In the genomic region with DNA sequence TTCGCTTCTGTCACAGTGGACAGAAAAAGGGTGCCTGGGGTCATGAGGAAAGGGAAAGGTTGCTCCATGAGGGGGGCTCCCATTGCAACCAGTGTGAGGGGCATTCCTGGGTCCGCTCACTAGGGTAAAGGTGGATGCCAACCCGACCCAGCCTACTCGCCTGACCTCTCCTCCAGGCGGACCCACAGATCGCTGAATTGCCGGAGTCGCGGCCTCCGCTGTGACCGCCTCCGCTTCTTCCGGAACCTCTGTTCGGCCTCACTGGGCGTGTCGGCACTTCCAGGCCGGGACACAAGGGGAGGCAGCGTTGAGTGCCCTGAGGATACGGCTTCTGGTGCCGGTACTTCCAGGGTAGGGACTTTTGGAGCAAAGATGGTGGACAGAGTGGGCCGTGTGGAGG, we compare ENCODE assay signal across 25 cellular contexts. TPM values are rescaled to one million over a fixed set of nuclear protein-coding genes. Genes with fewer than 3 reads are reported as not detected.
"Had no signal": no experiment of that assay in that cellular context is flagged by ENCODE, and none has a peak within 500 bp of the region (broad histone marks: within the 10 kb centered on the region; RNA-seq: fewer than 3 reads in every experiment).

No MANE protein-coding gene starts in this region.

- H3K27me3 ChIP-seq: colonic mucosa, esophagus muscularis mucosa, heart right ventricle, left lung, pancreas, suprapubic skin, transverse colon had no signal

- H3K4me1 ChIP-seq: colonic mucosa, esophagus muscularis mucosa, left lung, pancreas, suprapubic skin, transverse colon had no signal

- H3K36me3 Mint-ChIP-seq: natural killer cell had no signal

- H3K27ac Mint-ChIP-seq: dendritic cell treated with granulocyte-macrophage colony-stimulating factor and Interleukin-4, amounts not matched to agents 40 ng/mL and 50 ng/mL, for 4 days; natural killer cell had no signal

- H3K4me2 ChIP-seq: smooth muscle cell had no signal

- H3K27me3 Mint-ChIP-seq: dendritic cell treated with granulocyte-macrophage colony-stimulating factor and Interleukin-4, amounts not matched to agents 40 ng/mL and 50 ng/mL, for 4 days; stimulated activated naive CD8-positive, alpha-beta T cell treated with anti-CD3 and anti-CD28 coated beads, Interleukin-15, amount 100 ng/mL, for 72 hours had no signal

- H3K4me3 Mint-ChIP-seq: dendritic cell treated with granulocyte-macrophage colony-stimulating factor and Interleukin-4, amounts not matched to agents 40 ng/mL and 50 ng/mL, for 4 days; natural killer cell; stimulated activated naive CD8-positive, alpha-beta T cell treated with anti-CD3 and anti-CD28 coated beads, Interleukin-15, amount 100 ng/mL, for 72 hours had no signal

- H3K36me3 ChIP-seq: colonic mucosa, esophagus muscularis mucosa, heart right ventricle, left lung, pancreas, suprapubic skin, transverse colon had no signal

- H3K9me3 Mint-ChIP-seq: dendritic cell treated with granulocyte-macrophage colony-stimulating factor and Interleukin-4, amounts not matched to agents 40 ng/mL and 50 ng/mL, for 4 days; natural killer cell; stimulated activated naive CD8-positive, alpha-beta T cell treated with anti-CD3 and anti-CD28 coated beads, Interleukin-15, amount 100 ng/mL, for 72 hours had no signal

- ATAC-seq: heart right ventricle; left cardiac atrium; left lung; natural killer cell; pancreas; sciatic nerve; stimulated activated naive CD8-positive, alpha-beta T cell treated with anti-CD3 and anti-CD28 coated beads, Interleukin-15, amount 100 ng/mL, for 72 hours had no signal

- H3K4me3 ChIP-seq: colonic mucosa, esophagus muscularis mucosa, heart right ventricle, left lung, pancreas, smooth muscle cell, suprapubic skin, transverse colon had no signal

- H3K27ac ChIP-seq: colonic mucosa, esophagus muscularis mucosa, heart right ventricle, left lung, pancreas, suprapubic skin, transverse colon had no signal

- H3K9me3 ChIP-seq: colonic mucosa, esophagus muscularis mucosa, heart right ventricle, left lung, pancreas, suprapubic skin, transverse colon had no signal

- DNase-seq: colonic mucosa; effector memory CD4-positive, alpha-beta T cell; foreskin melanocyte; glutamatergic neuron; heart right ventricle; hippocampal formation; left cardiac atrium; mesenchymal stem cell; midbrain; natural killer cell; occipital lobe; pancreas; stimulated activated CD4-positive, alpha-beta T cell treated with anti-CD3 and anti-CD28 coated beads, Interleukin-12 subunit alpha, Interleukin-12 subunit beta, amount 100 ng/mL, for 4 hours; stimulated activated CD4-positive, alpha-beta T cell treated with anti-CD3 and anti-CD28 coated beads, Interleukin-1b, Interleukin-23, amount 100 ng/mL, for 48 hours; stimulated activated CD4-positive, alpha-beta T cell treated with anti-CD3 and anti-CD28 coated beads, Interleukin-4, amount 100 ng/mL, for 1 hour; stimulated activated CD8-positive, alpha-beta memory T cell treated with anti-CD3 and anti-CD28 coated beads, Interleukin-4, amount 100 ng/mL, for 48 hours; stimulated activated naive CD4-positive, alpha-beta T cell; stimulated activated naive CD8-positive, alpha-beta T cell treated with anti-CD3 and anti-CD28 coated beads, Interleukin-15, amount 100 ng/mL, for 72 hours; transverse colon had no signal

RNA-seq across cellular contexts. Expression of a gene that starts 57.1 kb away (rescaled TPM):
- total RNA-seq: smooth muscle cell had no signal
